ENCODE assay signal across 37 cellular contexts in genomic region chr4:88359558-88359957, GRCh38.
"Had no signal": no experiment of that assay in that cellular context is flagged by ENCODE, and none has a peak within 500 bp of the region (broad histone marks: within the 10 kb centered on the region; RNA-seq: fewer than 3 reads in every experiment).

No MANE protein-coding gene starts in this region.

- H3K4me1 Mint-ChIP-seq: activated B cell treated with CpG ODN at 0.5 μM for 24 hours; activated CD4-positive, alpha-beta T cell treated with anti-CD3 and anti-CD28 coated beads, Interleukin-2, amount 10 ng/mL, durations not matched to agents 24 days and 14 days; activated naive CD8-positive, alpha-beta T cell treated with anti-CD3 and anti-CD28 coated beads for 36 hours; activated T-helper 17 cell treated with anti-CD3 and anti-CD28 coated beads, Interleukin-2, amount 50 U/mL, for 72 hours; central memory CD8-positive, alpha-beta T cell had no signal

- H3K36me3 Mint-ChIP-seq: activated CD4-positive, alpha-beta memory T cell treated with anti-CD3 and anti-CD28 coated beads for 36 hours had no signal

- H3K9me3 ChIP-seq: adrenal gland, body of pancreas had no signal

- H3K27ac Mint-ChIP-seq: activated B cell treated with CpG ODN at 0.5 μM for 24 hours; activated CD4-positive, alpha-beta memory T cell treated with anti-CD3 and anti-CD28 coated beads for 36 hours; activated CD4-positive, alpha-beta T cell treated with anti-CD3 and anti-CD28 coated beads, Interleukin-2, amount 10 ng/mL, durations not matched to agents 24 days and 14 days; activated CD8-positive, alpha-beta T cell treated with anti-CD3 and anti-CD28 coated beads for 36 hours; activated naive CD4-positive, alpha-beta T cell treated with anti-CD3 and anti-CD28 coated beads for 36 hours; activated naive CD4-positive, alpha-beta T cell treated with anti-CD3 and anti-CD28 coated beads, Interleukin-2, amount 50 U/mL, for 72 hours; activated naive CD8-positive, alpha-beta T cell treated with anti-CD3 and anti-CD28 coated beads for 36 hours; activated T-cell treated with anti-CD3 and anti-CD28 coated beads, Interleukin-2, amount 50 U/mL, for 72 hours; activated T-helper 1 cell treated with anti-CD3 and anti-CD28 coated beads, Interleukin-12 subunit alpha, Interleukin-12 subunit beta, Interleukin-2, Interleukin-4 antibody, amounts not matched to agents 30 ng/mL and 10 ng/mL and 1 ng/mL, durations not matched to agents 14 hours and 24 hours and 36 hours; activated T-helper 17 cell treated with anti-CD3 and anti-CD28 coated beads, Interleukin-2, amount 50 U/mL, for 72 hours; T-helper 1 cell treated with Interleukin-12 subunit alpha and Interleukin-12 subunit beta and Interleukin-4 antibody, amounts not matched to agents 30 μg/mL and 1 μg/mL, for 36 hours; T-helper 2 cell treated with Interferon-gamma antibody and Interleukin-4, amounts not matched to agents 5 μg/mL and 100 μg/mL, for 36 hours had no signal

- H3K4me1 ChIP-seq: adrenal gland, body of pancreas, breast epithelium had no signal

- H3K27me3 Mint-ChIP-seq: activated CD4-positive, alpha-beta memory T cell treated with anti-CD3 and anti-CD28 coated beads for 36 hours; activated CD4-positive, alpha-beta T cell treated with anti-CD3 and anti-CD28 coated beads, Interleukin-2, amount 10 ng/mL, durations not matched to agents 24 days and 14 days; activated CD8-positive, alpha-beta T cell treated with anti-CD3 and anti-CD28 coated beads for 36 hours; activated naive CD8-positive, alpha-beta T cell treated with anti-CD3 and anti-CD28 coated beads for 36 hours had no signal

- DNase-seq: activated B cell treated with CpG ODN at 0.5 μM for 24 hours; activated CD4-positive, alpha-beta memory T cell treated with anti-CD3 and anti-CD28 coated beads for 36 hours; activated CD4-positive, alpha-beta T cell treated with anti-CD3 and anti-CD28 coated beads for 4 hours; activated CD4-positive, alpha-beta T cell treated with anti-CD3 and anti-CD28 coated beads, Interleukin-2, amount 10 ng/mL, durations not matched to agents 24 days and 14 days; activated CD4-positive, alpha-beta T cell treated with anti-CD3 and anti-CD28 coated beads, Interleukin-2, amount 50 U/mL, for 1 hour; activated CD4-positive, alpha-beta T cell treated with anti-CD3 and anti-CD28 coated beads, Interleukin-2, amount 50 U/mL, for 4 hours; activated CD4-positive, CD25-positive, alpha-beta regulatory T cell treated with anti-CD3 and anti-CD28 coated beads, Interleukin-2, amount 50 U/mL, for 72 hours; activated CD8-positive, alpha-beta memory T cell treated with anti-CD3 and anti-CD28 coated beads, Interleukin-2, amount 50 U/mL, for 4 hours; activated CD8-positive, alpha-beta T cell treated with anti-CD3 and anti-CD28 coated beads for 36 hours; activated effector memory CD4-positive, alpha-beta T cell treated with anti-CD3 and anti-CD28 coated beads, Interleukin-2, amount 50 U/mL, for 16 hours; activated gamma-delta T cell treated with Interleukin-2 at 50 U/mL for 16 hours; activated naive CD4-positive, alpha-beta T cell; activated naive CD4-positive, alpha-beta T cell treated with anti-CD3 and anti-CD28 coated beads for 36 hours; activated naive CD4-positive, alpha-beta T cell treated with anti-CD3 and anti-CD28 coated beads, Interleukin-2, amount 50 U/mL, for 16 hours; activated naive CD8-positive, alpha-beta T cell treated with anti-CD3 and anti-CD28 coated beads for 36 hours; activated T-cell treated with anti-CD3 and anti-CD28 coated beads for 4 hours; activated T-cell treated with anti-CD3 and anti-CD28 coated beads, Interleukin-2, amount 50 U/mL, for 1 hour; activated T-cell treated with anti-CD3 and anti-CD28 coated beads, Interleukin-2, amount 50 U/mL, for 4 hours; activated T-cell treated with anti-CD3 and anti-CD28 coated beads, Interleukin-2, amount 50 U/mL, for 72 hours; adrenal gland; amniotic stem cell; aorta; body of pancreas; brain microvascular endothelial cell; caudate nucleus; cerebellar nuclear complex; T-helper 2 cell; T-helper 9 cell had no signal

- H3K4me3 ChIP-seq: adrenal gland, body of pancreas, breast epithelium, cardiac muscle cell had no signal

- H3K27ac ChIP-seq: adrenal gland, body of pancreas, brain microvascular endothelial cell, breast epithelium, cardiac muscle cell, VCaP had no signal

- H3K27me3 ChIP-seq: adrenal gland, body of pancreas, brain microvascular endothelial cell, breast epithelium, cardiac muscle cell had no signal

- H3K36me3 ChIP-seq: adrenal gland, brain microvascular endothelial cell, breast epithelium, cardiac muscle cell had no signal

- H3K4me3 Mint-ChIP-seq: activated B cell treated with CpG ODN at 0.5 μM for 24 hours; activated CD4-positive, alpha-beta memory T cell treated with anti-CD3 and anti-CD28 coated beads for 36 hours; activated CD4-positive, alpha-beta T cell treated with anti-CD3 and anti-CD28 coated beads, Interleukin-2, amount 10 ng/mL, durations not matched to agents 24 days and 14 days; activated CD8-positive, alpha-beta T cell treated with anti-CD3 and anti-CD28 coated beads for 36 hours; activated naive CD4-positive, alpha-beta T cell treated with anti-CD3 and anti-CD28 coated beads for 36 hours; activated naive CD8-positive, alpha-beta T cell treated with anti-CD3 and anti-CD28 coated beads for 36 hours; activated T-cell treated with anti-CD3 and anti-CD28 coated beads, Interleukin-2, amount 50 U/mL, for 4 hours; activated T-cell treated with anti-CD3 and anti-CD28 coated beads, Interleukin-2, amount 50 U/mL, for 72 hours; activated T-helper 1 cell treated with anti-CD3 and anti-CD28 coated beads, Interleukin-12 subunit alpha, Interleukin-12 subunit beta, Interleukin-2, Interleukin-4 antibody, amounts not matched to agents 30 ng/mL and 10 ng/mL and 1 ng/mL, durations not matched to agents 14 hours and 24 hours and 36 hours; activated T-helper 17 cell treated with anti-CD3 and anti-CD28 coated beads, Interleukin-2, amount 50 U/mL, for 72 hours; central memory CD8-positive, alpha-beta T cell; T-helper 1 cell treated with Interleukin-12 subunit alpha and Interleukin-12 subunit beta and Interleukin-4 antibody, amounts not matched to agents 30 μg/mL and 1 μg/mL, for 36 hours; T-helper 2 cell treated with Interferon-gamma antibody and Interleukin-4, amounts not matched to agents 5 μg/mL and 100 μg/mL, for 36 hours had no signal
